ENCODE assay signal across 15 cellular contexts in the genomic region with DNA sequence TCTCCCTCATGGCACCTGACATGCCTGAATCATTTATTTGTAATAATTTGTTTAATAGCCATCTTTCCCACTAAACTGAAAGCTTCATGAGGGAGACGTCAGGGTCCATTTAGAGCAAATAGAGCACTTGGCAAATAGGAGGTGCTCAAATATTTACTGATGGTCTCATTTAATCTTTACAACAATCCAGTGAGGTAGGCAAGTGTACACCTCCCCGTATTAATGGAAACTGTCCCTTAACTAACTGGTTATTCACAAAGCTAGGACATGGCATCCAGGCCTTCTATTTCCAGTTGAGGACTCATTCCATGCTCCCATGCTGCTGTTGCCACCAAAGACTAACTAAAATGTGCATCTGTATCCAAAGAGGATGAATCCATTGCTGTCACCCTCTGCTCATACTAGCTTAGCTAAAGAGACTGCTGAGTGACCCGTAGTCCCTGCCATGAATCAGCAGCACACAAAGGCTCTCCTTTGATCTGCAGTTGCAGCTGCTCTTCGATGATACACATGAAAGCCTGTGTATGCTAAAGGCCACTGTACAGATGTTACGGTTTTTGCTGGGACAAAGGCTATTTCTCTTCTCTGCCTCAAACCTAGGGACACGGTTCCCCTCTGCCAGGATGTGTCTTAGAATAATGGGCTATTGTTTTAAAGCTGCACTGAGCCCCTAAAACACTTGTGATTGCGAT.
DNase-seq lines count a peak whose midpoint lies in the region; ATAC-seq and TF ChIP-seq lines count a peak whose summit lies in the region.
"Had no signal": no experiment of that assay in that cellular context is flagged by ENCODE, and none has a peak within 500 bp of the region (broad histone marks: within the 10 kb centered on the region; RNA-seq: fewer than 3 reads in every experiment).

No MANE protein-coding gene starts in this region.

- DNase-seq in DMS53 (lab: John Stamatoyannopoulos, UW) (peak; percentile 99), NCI-H774 (lab: John Stamatoyannopoulos, UW) (peak; percentile 60), endodermal cell (no peak), neural progenitor cell (ENCODE audit: low spot score) (peak; percentile 17), BE2C (no peak)
- no peak for DNase-seq in activated CD4-positive, alpha-beta T cell treated with anti-CD3 and anti-CD28 coated beads, Interleukin-2, amount 10 ng/mL, durations not matched to agents 7 days and 5 days
- DNase-seq: activated CD4-positive, alpha-beta T cell treated with anti-CD3 and anti-CD28 coated beads, Interleukin-2, amount 50 U/mL, for 1 hour; activated effector memory CD4-positive, alpha-beta T cell treated with Interleukin-2 at 50 U/mL for 16 hours; T-helper 1 cell had no signal

- H4K20me1 ChIP-seq in neural progenitor cell (ENCODE audit: low read depth) = peaks cover 6% of the 10 kb centered on the region
- H4K20me1 ChIP-seq: BLaER1 treated with 17β-estradiol and CSF1 and Interleukin-3, amounts not matched to agents 10 nM and 100 nM had no signal

- H3K9ac ChIP-seq in endodermal cell (ENCODE audit: extremely low read depth, low read length, poor library complexity, severe bottlenecking) = no peak overlapping the region
- H3K9ac ChIP-seq in neural progenitor cell = no peak overlapping the region
- H3K9ac ChIP-seq: BLaER1 treated with 17β-estradiol and CSF1 and Interleukin-3, amounts not matched to agents 10 nM and 100 nM had no signal

- TF ChIP-seq CTCF in endodermal cell (conservative IDR thresholded peaks at IDR 0.05) (no peak), neural progenitor cell (IDR thresholded peaks at IDR 0.05) (no peak), BE2C (IDR thresholded peaks at IDR 0.05; ENCODE audit: low read depth, low read length) (no peak)

- no peaks in the 10 kb centered on the region for H3K9me3 ChIP-seq in endodermal cell (ENCODE audit: control insufficient read depth, low read length)
- H3K9me3 ChIP-seq in neural progenitor cell (ENCODE audit: low read depth) = no peaks in the 10 kb centered on the region
- no peaks in the 10 kb centered on the region for H3K9me3 ChIP-seq in BE2C
- H3K9me3 ChIP-seq: BLaER1 treated with 17β-estradiol and CSF1 and Interleukin-3, amounts not matched to agents 10 nM and 100 nM had no signal

- H3K36me3 ChIP-seq in endodermal cell (ENCODE audit: control insufficient read depth, insufficient read depth, low read length) (no peaks in the 10 kb centered on the region), neural progenitor cell (no peaks in the 10 kb centered on the region), BE2C (peaks cover 3% of the 10 kb centered on the region)
- H3K36me3 ChIP-seq: cardiac muscle cell had no signal

- no peaks in the 10 kb centered on the region for H3K79me2 ChIP-seq in neural progenitor cell (ENCODE audit: low read depth)

- H3K27ac Mint-ChIP-seq in endodermal cell (no peak overlapping the region), neural progenitor cell (peak overlapping the region; percentile 21)
- no peak overlapping the region for H3K27ac Mint-ChIP-seq in activated CD4-positive, alpha-beta T cell treated with anti-CD3 and anti-CD28 coated beads, Interleukin-2, amount 10 ng/mL, durations not matched to agents 7 days and 5 days
- H3K27ac Mint-ChIP-seq: memory B cell; stimulated activated naive CD8-positive, alpha-beta T cell treated with anti-CD3 and anti-CD28 coated beads, Interleukin-15, Interleukin-2, amounts not matched to agents 100 ng/mL and 50 ng/mL, for 24 hours had no signal

- no peak for ATAC-seq in GM19023 (IDR thresholded peaks at IDR 0.05; ENCODE audit: unreplicated experiment)
- no peak for ATAC-seq in GM18907 (IDR thresholded peaks at IDR 0.05; ENCODE audit: unreplicated experiment)

- H3K4me3 Mint-ChIP-seq in endodermal cell (no peak overlapping the region), neural progenitor cell (no peak overlapping the region)
- no peak overlapping the region for H3K4me3 Mint-ChIP-seq in activated CD4-positive, alpha-beta T cell treated with anti-CD3 and anti-CD28 coated beads, Interleukin-2, amount 10 ng/mL, durations not matched to agents 7 days and 5 days
- H3K4me3 Mint-ChIP-seq: memory B cell; stimulated activated naive CD8-positive, alpha-beta T cell treated with anti-CD3 and anti-CD28 coated beads, Interleukin-15, Interleukin-2, amounts not matched to agents 100 ng/mL and 50 ng/mL, for 24 hours had no signal

- H3K4me1 Mint-ChIP-seq in endodermal cell (peaks cover 6% of the 10 kb centered on the region), neural progenitor cell (peaks cover 25% of the 10 kb centered on the region)
- peaks cover 2% of the 10 kb centered on the region for H3K4me1 Mint-ChIP-seq in activated CD4-positive, alpha-beta T cell treated with anti-CD3 and anti-CD28 coated beads, Interleukin-2, amount 10 ng/mL, durations not matched to agents 7 days and 5 days

- no peaks in the 10 kb centered on the region for H3K9me3 Mint-ChIP-seq in endodermal cell
- H3K9me3 Mint-ChIP-seq in neural progenitor cell = no peaks in the 10 kb centered on the region
- no peaks in the 10 kb centered on the region for H3K9me3 Mint-ChIP-seq in activated CD4-positive, alpha-beta T cell treated with anti-CD3 and anti-CD28 coated beads, Interleukin-2, amount 10 ng/mL, durations not matched to agents 7 days and 5 days
- H3K9me3 Mint-ChIP-seq: memory B cell; stimulated activated naive CD8-positive, alpha-beta T cell treated with anti-CD3 and anti-CD28 coated beads, Interleukin-15, Interleukin-2, amounts not matched to agents 100 ng/mL and 50 ng/mL, for 24 hours had no signal

- H3K4me2 ChIP-seq in neural progenitor cell = peak overlapping the region; percentile 53

- peaks cover 21% of the 10 kb centered on the region for H3K27me3 ChIP-seq in endodermal cell (ENCODE audit: control insufficient read depth, insufficient read depth, low read length, poor library complexity, severe bottlenecking)
- no peaks in the 10 kb centered on the region for H3K27me3 ChIP-seq in neural progenitor cell
- H3K27me3 ChIP-seq in BE2C = no peaks in the 10 kb centered on the region
- H3K27me3 ChIP-seq: BLaER1 treated with 17β-estradiol and CSF1 and Interleukin-3, amounts not matched to agents 10 nM and 100 nM; cardiac muscle cell had no signal

- H3K4me3 ChIP-seq in endodermal cell (ENCODE audit: low read length) = no peak overlapping the region
- no peak overlapping the region for H3K4me3 ChIP-seq in neural progenitor cell
- H3K4me3 ChIP-seq in BE2C (ENCODE audit: low read depth, low read length) = no peak overlapping the region
- H3K4me3 ChIP-seq: BLaER1 treated with 17β-estradiol and CSF1 and Interleukin-3, amounts not matched to agents 10 nM and 100 nM; cardiac muscle cell had no signal

- H3K36me3 Mint-ChIP-seq in endodermal cell (ENCODE audit: low read depth) (peaks cover 12% of the 10 kb centered on the region), neural progenitor cell (peaks cover 23% of the 10 kb centered on the region)
- peaks cover 14% of the 10 kb centered on the region for H3K36me3 Mint-ChIP-seq in activated CD4-positive, alpha-beta T cell treated with anti-CD3 and anti-CD28 coated beads, Interleukin-2, amount 10 ng/mL, durations not matched to agents 7 days and 5 days (ENCODE audit: low read depth)

- peak overlapping the region; percentile 16 for H2AFZ ChIP-seq in neural progenitor cell (replicated peaks)

- H3K27ac ChIP-seq in endodermal cell (ENCODE audit: low read depth, low read length) = peak overlapping the region; percentile 74
- H3K27ac ChIP-seq in neural progenitor cell = no peak overlapping the region
- H3K27ac ChIP-seq: BLaER1 treated with 17β-estradiol and CSF1 and Interleukin-3, amounts not matched to agents 10 nM and 100 nM; cardiac muscle cell had no signal

- 83 to 88% methylated on average over 6 to 7 of the region's 7 CpGs for WGBS in endodermal cell (ENCODE audit: insufficient coverage in 1 of 2, insufficient read length in 1 of 2), 2 experiments

- H3K27me3 Mint-ChIP-seq in endodermal cell (ENCODE audit: insufficient read depth) (peaks cover 17% of the 10 kb centered on the region), neural progenitor cell (ENCODE audit: insufficient read depth, low read depth) (peaks cover 5% of the 10 kb centered on the region)
- H3K27me3 Mint-ChIP-seq in activated CD4-positive, alpha-beta T cell treated with anti-CD3 and anti-CD28 coated beads, Interleukin-2, amount 10 ng/mL, durations not matched to agents 7 days and 5 days = no peaks in the 10 kb centered on the region
- H3K27me3 Mint-ChIP-seq: memory B cell; stimulated activated naive CD8-positive, alpha-beta T cell treated with anti-CD3 and anti-CD28 coated beads, Interleukin-15, Interleukin-2, amounts not matched to agents 100 ng/mL and 50 ng/mL, for 24 hours had no signal

- CTCF ChIA-PET in activated CD4-positive, alpha-beta T cell treated with anti-CD3 and anti-CD28 coated beads, Interleukin-2, amount 10 ng/mL, durations not matched to agents 7 days and 5 days (lab: Charles Lee) = interaction anchor here (0.9 kb wide), 1 partner anchor 14 kb away, joined by 3 read pairs; no protein-coding TSS in a partner anchor

- POLR2A ChIA-PET in activated CD4-positive, alpha-beta T cell treated with anti-CD3 and anti-CD28 coated beads, Interleukin-2, amount 10 ng/mL, durations not matched to agents 7 days and 5 days (lab: Charles Lee) = no interaction called here

- H3F3A ChIP-seq in neural progenitor cell (ENCODE audit: low read depth) = peaks cover 19% of the 10 kb centered on the region

- no peaks in the 10 kb centered on the region for H3K4me1 ChIP-seq in endodermal cell (ENCODE audit: control insufficient read depth, insufficient read depth, low read length)
- H3K4me1 ChIP-seq in neural progenitor cell = peaks cover 26% of the 10 kb centered on the region
- peaks cover 3% of the 10 kb centered on the region; the same call in 1 of the 2 replicates for H3K4me1 ChIP-seq in BE2C

Comparison
In these comparisons a context has a peak if more than half of its experiments do, and no peak if none do; other contexts are left out.
1. DNase-seq: peak in DMS53 (single experiment), NCI-H774 (single experiment) and neural progenitor cell (single experiment); none in endodermal cell (single experiment), activated CD4-positive, alpha-beta T cell treated with anti-CD3 and anti-CD28 coated beads, Interleukin-2, amount 10 ng/mL, durations not matched to agents 7 days and 5 days (single experiment) and BE2C (single experiment).